In genomic region chr6:13488015-13488895, GRCh38 we compare ENCODE assay signal across 8 cellular contexts. TPM values are rescaled to one million over a fixed set of nuclear protein-coding genes. Genes with fewer than 3 reads are reported as not detected.
DNase-seq lines count a peak whose midpoint lies in the region; ATAC-seq and TF ChIP-seq lines count a peak whose summit lies in the region.

No MANE protein-coding gene starts in this region.

- H3K9me3 Mint-ChIP-seq in memory B cell = no peaks in the 10 kb centered on the region

- TF ChIP-seq CTCF in A673 (conservative IDR thresholded peaks at IDR 0.05; ENCODE audit: low read depth, low read length) (no peak), SU-DHL-6 (IDR thresholded peaks at IDR 0.05; ENCODE audit: insufficient read depth, low read length, poor library complexity, severe bottlenecking) (no peak)

- H3K36me3 Mint-ChIP-seq in memory B cell = no peaks in the 10 kb centered on the region

- H3K9ac ChIP-seq in SU-DHL-6 (ENCODE audit: low read length) = peak overlapping the region; percentile 47; the same call in 1 of the 2 replicates
- peak overlapping the region; percentile 67 to 69 for H3K9ac ChIP-seq in duodenal mucosa (ENCODE audit: low read depth in 1 of 2, low read length in 2 of 2)

- peak overlapping the region; percentile 90 for H2AFZ ChIP-seq in SU-DHL-6 (ENCODE audit: low read depth, low read length, severe bottlenecking)

- H3K36me3 ChIP-seq in A673 (ENCODE audit: insufficient read depth, low read length, poor library complexity, severe bottlenecking) = no peaks in the 10 kb centered on the region
- no peaks in the 10 kb centered on the region for H3K36me3 ChIP-seq in SU-DHL-6 (ENCODE audit: low read length)
- H3K36me3 ChIP-seq in duodenal mucosa (ENCODE audit: control insufficient read depth in 1 of 2, insufficient read depth in 2 of 2, low read length in 2 of 2) = no peaks in the 10 kb centered on the region
- no peaks in the 10 kb centered on the region for H3K36me3 ChIP-seq in thymus (ENCODE audit: control insufficient read depth, insufficient read depth)

- no peaks in the 10 kb centered on the region for H3K9me3 ChIP-seq in A673 (ENCODE audit: low read depth, low read length, poor library complexity, severe bottlenecking)
- no peaks in the 10 kb centered on the region for H3K9me3 ChIP-seq in SU-DHL-6 (ENCODE audit: insufficient read depth, low read length)
- H3K9me3 ChIP-seq in duodenal mucosa (ENCODE audit: control insufficient read depth in 1 of 2, low read length in 2 of 2) = no peaks in the 10 kb centered on the region
- no peaks in the 10 kb centered on the region for H3K9me3 ChIP-seq in thymus (ENCODE audit: control insufficient read depth)

- peaks cover 3% of the 10 kb centered on the region; the same call in 1 of the 2 replicates for H4K20me1 ChIP-seq in SU-DHL-6 (ENCODE audit: low read depth, low read length)

- H3K27me3 ChIP-seq in A673 (replicated peaks; ENCODE audit: insufficient read depth, low read depth, low read length, poor library complexity) = no peaks in the 10 kb centered on the region
- H3K27me3 ChIP-seq in SU-DHL-6 (ENCODE audit: low read length) = no peaks in the 10 kb centered on the region
- peaks cover 4 to 8% of the 10 kb centered on the region in 2 donors for H3K27me3 ChIP-seq in duodenal mucosa (ENCODE audit: control insufficient read depth in 1 of 2, insufficient read depth in 2 of 2, low read length in 2 of 2)
- no peaks in the 10 kb centered on the region for H3K27me3 ChIP-seq in thymus (ENCODE audit: control insufficient read depth, insufficient read depth)

- H3K9me2 ChIP-seq in SU-DHL-6 (replicated peaks; ENCODE audit: insufficient read depth, low read length) = no peaks in the 10 kb centered on the region

- peak overlapping the region; percentile 81 for H3K4me2 ChIP-seq in SU-DHL-6 (ENCODE audit: low read depth, low read length, poor library complexity, severe bottlenecking)

- ATAC-seq in GM21381 (IDR thresholded peaks at IDR 0.05; ENCODE audit: unreplicated experiment) (peak; percentile 4), memory B cell (ENCODE audit: low read depth) (no peak), GM19035 (IDR thresholded peaks at IDR 0.05; ENCODE audit: unreplicated experiment) (no peak), HG02759 (IDR thresholded peaks at IDR 0.05; ENCODE audit: unreplicated experiment) (no peak)

- H3K4me1 ChIP-seq in A673 (ENCODE audit: insufficient read depth, low read length, poor library complexity, severe bottlenecking) (peaks cover 15% of the 10 kb centered on the region), duodenal mucosa (ENCODE audit: control insufficient read depth in 1 of 2, insufficient read depth in 2 of 2, low read length in 2 of 2) (peaks cover 16 to 24% of the 10 kb centered on the region in 2 donors), thymus (ENCODE audit: control insufficient read depth, insufficient read depth, low read length) (peaks cover 13% of the 10 kb centered on the region)

- H3K27me3 Mint-ChIP-seq in memory B cell = no peaks in the 10 kb centered on the region

- intact Hi-C loops in A673 (cut with micrococcal nuclease; ENCODE audit: unreplicated experiment) = loop anchor here (5.0 kb wide), 1 partner anchor 66 kb away; no protein-coding TSS in a partner anchor

- BruUV-seq in A673 (replicated peaks; lab: Mats Ljungman, UMichigan) = no TSS peak

- 0 out of 2 replicates have a peak, but pooled peaks cover 4% of the 10 kb centered on the region for H3F3A ChIP-seq in SU-DHL-6 (ENCODE audit: insufficient read depth)

- peak; percentile 51 for DNase-seq in A673 (ENCODE audit: low spot score)
- DNase-seq in memory B cell (ENCODE audit: low spot score in 2 of 2) = peak in 1 of 2 donors; percentile 34

- no peaks in the 10 kb centered on the region for H3K79me2 ChIP-seq in SU-DHL-6 (ENCODE audit: insufficient read depth, low read length)

- 17% methylated on average over 57 of the region's 57 CpGs for WGBS in thymus

- H3K4me1 Mint-ChIP-seq in memory B cell = peaks cover 30% of the 10 kb centered on the region

- H3K27ac ChIP-seq in A673 (ENCODE audit: low read depth, low read length, poor library complexity, severe bottlenecking) = no peak overlapping the region
- H3K27ac ChIP-seq in SU-DHL-6 (ENCODE audit: low read depth, low read length) = no peak overlapping the region
- no peak overlapping the region for H3K27ac ChIP-seq in duodenal mucosa (ENCODE audit: low read depth, low read length)
- no peak overlapping the region for H3K27ac ChIP-seq in thymus (ENCODE audit: low read depth)

- H3K4me3 ChIP-seq in A673 (ENCODE audit: low read depth, low read length, poor library complexity, severe bottlenecking) = peak overlapping the region; percentile 69
- H3K4me3 ChIP-seq in SU-DHL-6 (ENCODE audit: insufficient read depth, low read length, poor library complexity, severe bottlenecking) = peak overlapping the region; percentile 60
- peak overlapping the region; percentile 82 to 85 for H3K4me3 ChIP-seq in duodenal mucosa (ENCODE audit: low read depth in 1 of 2, low read length in 2 of 2)
- peak overlapping the region; percentile 66 for H3K4me3 ChIP-seq in thymus (ENCODE audit: low read length)

- H3K27ac Mint-ChIP-seq in memory B cell = peak overlapping the region; percentile 62

- CTCF ChIA-PET in A673 (lab: Charles Lee) = interaction anchor here (0.6 to 1.2 kb wide), 2 partner anchors 66 to 127 kb away, joined by 3 read pairs; partner anchors contain the start of gene NOL7

- POLR2A ChIA-PET in A673 (lab: Charles Lee; ENCODE audit: low non-redundant PET) = interaction anchor here (0.5 kb wide), 1 partner anchor 82 kb away, joined by 3 read pairs; no protein-coding TSS in a partner anchor

- H3K4me3 Mint-ChIP-seq in memory B cell = peak overlapping the region; percentile 95

RNA-seq across cellular contexts. Expression of gene GFOD1, which starts 0.9 kb away (rescaled TPM):
- 7.5 and 8.8 TPM in 2 replicates for total RNA-seq in A673 (2021)
- 8.1 TPM for polyA plus RNA-seq in thymus
